ENCODE assay signal across 8 cellular contexts in the genomic region with DNA sequence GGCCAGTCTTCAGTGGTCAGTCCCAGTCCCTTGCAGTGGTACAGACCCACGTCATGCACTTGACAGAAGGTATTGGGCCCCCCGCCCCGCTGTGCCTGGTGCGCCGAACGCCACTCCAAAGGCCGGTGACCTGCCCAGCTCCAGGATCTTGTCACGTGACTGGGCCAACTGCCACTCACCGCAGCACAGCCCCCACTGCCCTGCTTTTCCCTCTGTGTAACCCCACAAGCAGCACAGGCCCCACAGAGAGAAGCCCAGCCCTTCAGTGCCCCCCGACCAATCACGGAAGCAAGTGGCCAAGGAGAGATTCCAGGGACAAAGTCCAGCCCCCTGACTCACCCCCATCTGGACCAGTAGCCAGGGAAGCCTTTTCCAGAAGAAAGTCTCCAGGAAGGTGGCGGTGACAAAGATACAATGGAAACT. TPM values are rescaled to one million over a fixed set of nuclear protein-coding genes. Genes with fewer than 3 reads are reported as not detected.
DNase-seq lines count a peak whose midpoint lies in the region; TF ChIP-seq lines count a peak whose summit lies in the region.

No MANE protein-coding gene starts in this region.

- TF ChIP-seq CTCF in suprapubic skin (IDR thresholded peaks at IDR 0.05) = no peak

- no peak for TF ChIP-seq POLR2A in suprapubic skin (IDR thresholded peaks at IDR 0.05)

- 71% methylated on average over 12 of the region's 12 CpGs for WGBS in suprapubic skin

- no peaks in the 10 kb centered on the region for H3K9me3 ChIP-seq in suprapubic skin

- H3K4me3 Mint-ChIP-seq in immature natural killer cell = peak overlapping the region; percentile 90 to 94 (median 94)

- H3K4me1 ChIP-seq in suprapubic skin = peaks cover 15% of the 10 kb centered on the region

- peaks cover 4 to 27% (median 15%) of the 10 kb centered on the region in 3 donors for H3K27me3 Mint-ChIP-seq in immature natural killer cell (ENCODE audit: low read depth in 3 of 3)

- no peaks in the 10 kb centered on the region for H3K27me3 ChIP-seq in suprapubic skin

- peak overlapping the region; percentile 98 to 100 (median 99) for H3K27ac Mint-ChIP-seq in immature natural killer cell

- no peak for TF ChIP-seq EP300 in suprapubic skin (IDR thresholded peaks at IDR 0.05)

- no peaks in the 10 kb centered on the region for H3K36me3 Mint-ChIP-seq in immature natural killer cell

- H3K4me1 Mint-ChIP-seq in immature natural killer cell = peaks cover 58 to 74% of the 10 kb centered on the region in 2 donors

- H3K4me3 ChIP-seq in suprapubic skin = peak overlapping the region; percentile 36

- H3K9me3 Mint-ChIP-seq in immature natural killer cell = no peaks in the 10 kb centered on the region

- peak overlapping the region; percentile 46 for H3K27ac ChIP-seq in suprapubic skin

- DNase-seq in activated CD4-positive, alpha-beta T cell treated with anti-CD3 and anti-CD28 coated beads for 48 hours = peak; percentile 53
- DNase-seq in activated CD4-positive, alpha-beta T cell treated with anti-CD3 and anti-CD28 coated beads for 1 hour = no peak
- DNase-seq in activated CD4-positive, alpha-beta T cell treated with anti-CD3 and anti-CD28 coated beads, Interleukin-2, amount 50 U/mL, for 48 hours = peak; percentile 57 to 63
- DNase-seq in immature natural killer cell = peak; percentile 53 to 62 (median 61)
- peak in 1 of 2 donors; percentile 65 for DNase-seq in suprapubic skin (ENCODE audit: low spot score in 2 of 2)
- no peak for DNase-seq in NCI-H2029 (lab: John Stamatoyannopoulos, UW)
- no peak for DNase-seq in stimulated activated CD4-positive, alpha-beta T cell treated with anti-CD3 and anti-CD28 coated beads, Interleukin-1b, Interleukin-23, amount 100 ng/mL, for 48 hours
- DNase-seq in NCI-H2107 (lab: John Stamatoyannopoulos, UW) = no peak

- H3K36me3 ChIP-seq in suprapubic skin = no peaks in the 10 kb centered on the region

RNA-seq across cellular contexts. Expression of a gene that starts 0.5 kb away (rescaled TPM):
- polyA plus RNA-seq in immature natural killer cell = 10 to 100 TPM in 1 of 3 donors, 1 to 10 TPM in 2; 5.8 to 25.6 (median 8.4) TPM
- 1 to 10 TPM in 2 of 4 donors, under 1 TPM in 2; 0.95 to 2.7 (median 1.3) TPM for total RNA-seq in suprapubic skin

RNA-seq across cellular contexts. Expression of a gene that starts 43.8 kb away (rescaled TPM):
- 10 to 100 TPM; 14.5 to 18.3 (median 14.6) TPM for polyA plus RNA-seq in immature natural killer cell
- 10 to 100 TPM; 27.7 to 38.6 (median 35.8) TPM for total RNA-seq in suprapubic skin

Comparison
In these comparisons a context has a peak if more than half of its experiments do, and no peak if none do; other contexts are left out.
1. DNase-seq: peak in activated CD4-positive, alpha-beta T cell treated with anti-CD3 and anti-CD28 coated beads for 48 hours (single experiment), activated CD4-positive, alpha-beta T cell treated with anti-CD3 and anti-CD28 coated beads, Interleukin-2, amount 50 U/mL, for 48 hours (2 of 2) and immature natural killer cell (3 of 3); none in activated CD4-positive, alpha-beta T cell treated with anti-CD3 and anti-CD28 coated beads for 1 hour (single experiment), NCI-H2029 (single experiment), stimulated activated CD4-positive, alpha-beta T cell treated with anti-CD3 and anti-CD28 coated beads, Interleukin-1b, Interleukin-23, amount 100 ng/mL, for 48 hours (single experiment) and NCI-H2107 (single experiment).